Comparison of ENCODE assay signal across 23 cellular contexts in the genomic region with DNA sequence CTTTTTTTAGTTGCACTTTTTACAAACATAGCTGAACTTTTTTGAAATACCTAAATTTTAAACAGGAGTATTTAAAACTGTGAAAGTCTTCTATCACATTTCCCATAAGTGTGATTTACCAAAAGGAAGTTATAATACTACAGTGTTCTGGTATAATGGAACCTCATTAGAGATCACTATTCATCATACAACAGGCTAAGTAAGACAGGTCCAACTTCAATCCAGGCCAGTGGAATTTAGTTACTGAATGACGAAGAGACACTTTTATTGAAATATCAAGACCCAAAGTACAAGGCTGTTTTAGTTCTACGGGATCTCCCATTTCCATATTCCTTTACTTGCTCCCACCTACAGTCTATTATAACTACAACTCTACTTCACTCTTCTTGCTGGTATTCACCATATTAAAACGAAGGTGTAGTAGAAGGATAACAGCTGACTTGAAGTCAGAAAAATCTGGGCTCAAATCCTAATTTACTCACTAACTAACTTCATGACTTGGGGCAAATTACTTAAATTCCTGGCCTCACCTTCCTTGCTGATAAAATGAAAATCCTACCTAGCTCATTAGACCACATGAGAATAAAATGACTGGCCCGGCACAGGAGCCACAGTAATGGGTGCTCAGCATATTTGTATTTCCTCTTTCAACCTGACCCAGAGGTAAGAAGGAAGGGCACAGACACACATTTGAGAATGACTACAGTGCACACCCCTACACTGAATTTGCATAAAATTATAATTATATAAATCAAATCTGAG. TPM values are rescaled to one million over a fixed set of nuclear protein-coding genes. Genes with fewer than 3 reads are reported as not detected.
DNase-seq lines count a peak whose midpoint lies in the region; ATAC-seq, FAIRE-seq and TF ChIP-seq lines count a peak whose summit lies in the region.
"Had no signal": no experiment of that assay in that cellular context is flagged by ENCODE, and none has a peak within 500 bp of the region (broad histone marks: within the 10 kb centered on the region; RNA-seq: fewer than 3 reads in every experiment).

No MANE protein-coding gene starts in this region.

- H3K27ac Mint-ChIP-seq in memory B cell = peak overlapping the region; percentile 41
- H3K27ac Mint-ChIP-seq: B cell; CD8-positive, alpha-beta T cell; H9 had no signal

- peak overlapping the region; percentile 5 for H3K27ac ChIP-seq in HepG2 (ENCODE audit: extremely low read length, insufficient read depth, low read length)
- H3K27ac ChIP-seq in right lobe of liver = no peak overlapping the region
- peak overlapping the region; percentile 43 for H3K27ac ChIP-seq in subcutaneous abdominal adipose tissue (ENCODE audit: low read depth, low read length)
- H3K27ac ChIP-seq: 22Rv1, BLaER1, C4-2B, GM23248 had no signal

- H3K27me3 ChIP-seq in HepG2 (ENCODE audit: control insufficient read depth in 1 of 2, insufficient read depth in 2 of 2, low read length in 2 of 2) (no peaks in the 10 kb centered on the region), right lobe of liver (no peaks in the 10 kb centered on the region), subcutaneous abdominal adipose tissue (ENCODE audit: control insufficient read depth in 5 of 5, insufficient read depth in 4 of 5, low read length in 5 of 5) (no peaks in the 10 kb centered on the region)
- H3K27me3 ChIP-seq: BLaER1 had no signal

- no TSS peak for BruUV-seq in HepG2 (replicated peaks; lab: Mats Ljungman, UMichigan)

- in situ Hi-C loops in HepG2 (cut with HindIII; ENCODE audit: extremely low pct_ligation_motif_present, low pct_unique_long_range_greater_than_20kb) = no loop called here

- WGBS in HepG2 (ENCODE audit: low lambda C conversion rate) = 73% methylated on average over 4 of the region's 4 CpGs
- 55% methylated on average over 4 of the region's 4 CpGs for WGBS in right lobe of liver (ENCODE audit: insufficient coverage, low coverage, low lambda C conversion rate, missing lambda C conversion rate)

- no peak for TF ChIP-seq RAD21 in HepG2 (CRISPR knock-in tag; IDR thresholded peaks at IDR 0.05)

- H3K36me3 ChIP-seq in HepG2 (replicated peaks in 1 of 2; ENCODE audit: control insufficient read depth in 1 of 2, insufficient read depth in 2 of 2, low read length in 2 of 2) = peaks cover 30 to 90% of the 10 kb centered on the region in 2 experiments
- peaks cover 5 to 99% (median 53%) of the 10 kb centered on the region in 4 donors for H3K36me3 ChIP-seq in right lobe of liver
- peaks cover 71 to 96% (median 93%) of the 10 kb centered on the region in 5 donors for H3K36me3 ChIP-seq in subcutaneous abdominal adipose tissue (ENCODE audit: control insufficient read depth in 5 of 5, insufficient read depth in 5 of 5, low read length in 5 of 5)

- peaks cover 3% of the 10 kb centered on the region for H3K79me2 ChIP-seq in HepG2 (ENCODE audit: insufficient read depth, low read length)

- H3K4me2 ChIP-seq in HepG2 (ENCODE audit: low read depth, low read length) = no peak overlapping the region
- H3K4me2 ChIP-seq: BLaER1 had no signal

- H3K9ac ChIP-seq in HepG2 (ENCODE audit: insufficient read depth, low read depth, low read length) (no peak overlapping the region), subcutaneous abdominal adipose tissue (ENCODE audit: low read length in 5 of 5) (peak overlapping the region in 1 of 5 donors; percentile 41)
- H3K9ac ChIP-seq: BLaER1, GM23248 had no signal

- intact Hi-C loops in HepG2 (cut with micrococcal nuclease; ENCODE audit: unreplicated experiment) = loop anchor here (5.0 kb wide), 2 partner anchors 145 to 275 kb away; no protein-coding TSS in a partner anchor
- intact Hi-C loops in right lobe of liver (cut with DNase I) = no loop called here

- H3K36me3 Mint-ChIP-seq in memory B cell = peaks cover 45% of the 10 kb centered on the region

- ATAC-seq in HepG2 = no peak
- ATAC-seq in right lobe of liver = no peak
- no peak for ATAC-seq in memory B cell (ENCODE audit: low read depth)
- no peak for ATAC-seq in GM19023 (IDR thresholded peaks at IDR 0.05; ENCODE audit: unreplicated experiment)
- ATAC-seq: CD8-positive, alpha-beta T cell; GM12878; HCT116 had no signal

- no peak for TF ChIP-seq CTCF in HepG2 (CRISPR knock-in tag; IDR thresholded peaks at IDR 0.05)
- no peak for TF ChIP-seq CTCF in right lobe of liver (IDR thresholded peaks at IDR 0.05)

- H3K4me3 Mint-ChIP-seq in memory B cell = no peak overlapping the region
- H3K4me3 Mint-ChIP-seq: B cell; CD4-positive, CD25-positive, alpha-beta regulatory T cell; CD8-positive, alpha-beta T cell; H9 had no signal

- no peaks in the 10 kb centered on the region for H4K20me1 ChIP-seq in HepG2 (ENCODE audit: insufficient read depth, low read length)
- H4K20me1 ChIP-seq: BLaER1 had no signal

- TF ChIP-seq EP300 in HepG2 (IDR thresholded peaks at IDR 0.05; ENCODE audit: low read depth in 2 of 2, low read length in 2 of 2) = no peak
- TF ChIP-seq EP300 in HepG2 (CRISPR knock-in tag; IDR thresholded peaks at IDR 0.05; ENCODE audit: borderline replicate concordance) = no peak

- H3K9me3 ChIP-seq in HepG2 (ENCODE audit: low read length) (no peaks in the 10 kb centered on the region), right lobe of liver (no peaks in the 10 kb centered on the region), subcutaneous abdominal adipose tissue (ENCODE audit: control insufficient read depth in 5 of 5, low read length in 5 of 5) (no peaks in the 10 kb centered on the region)
- H3K9me3 ChIP-seq: BLaER1 had no signal

- H3K9me3 Mint-ChIP-seq in memory B cell = no peaks in the 10 kb centered on the region
- H3K9me3 Mint-ChIP-seq: CD4-positive, CD25-positive, alpha-beta regulatory T cell; CD8-positive, alpha-beta T cell; H9 had no signal

- no peak for TF ChIP-seq POLR2A in HepG2 (IDR thresholded peaks at IDR 0.05; ENCODE audit: insufficient read depth in 1 of 2, low read depth in 2 of 2, low read length in 2 of 2)
- TF ChIP-seq POLR2A in right lobe of liver (IDR thresholded peaks at IDR 0.05) = no peak

- CTCF ChIA-PET in HepG2 (lab: Yijun Ruan, JAX; ENCODE audit: low intra/inter-chr PET ratio, low total read pairs) = no interaction called here

- no peaks in the 10 kb centered on the region for H3K27me3 Mint-ChIP-seq in memory B cell
- H3K27me3 Mint-ChIP-seq: B cell; CD4-positive, CD25-positive, alpha-beta regulatory T cell had no signal

- H3K4me1 Mint-ChIP-seq in memory B cell = no peaks in the 10 kb centered on the region
- H3K4me1 Mint-ChIP-seq: B cell; CD4-positive, CD25-positive, alpha-beta regulatory T cell; H9 had no signal

- no peak for FAIRE-seq in HepG2 (lab: Jason Lieb, UNC)
- FAIRE-seq: D721Med, GM12878, GM18507, H1 had no signal

- no peak for DNase-seq in HepG2 (ENCODE audit: low spot score)
- no peak for DNase-seq in right lobe of liver
- no peak for DNase-seq in memory B cell (ENCODE audit: low spot score in 2 of 2)
- no peak for DNase-seq in NCI-H510A treated with DMSO at 0.1 percent for 48 hours (lab: John Stamatoyannopoulos, UW)
- DNase-seq: CD4-positive, CD25-positive, alpha-beta regulatory T cell; CD8-positive, alpha-beta T cell; DMS 273 treated with DMSO at 0.1 percent for 48 hours; DMS79; EL; GDM1; GM23248; H9 had no signal

- H2AFZ ChIP-seq in HepG2 (ENCODE audit: low read length) = no peak overlapping the region
- H2AFZ ChIP-seq: GM23248 had no signal

- no peaks in the 10 kb centered on the region for H3K4me1 ChIP-seq in HepG2 (ENCODE audit: insufficient read depth, low read length)
- H3K4me1 ChIP-seq in right lobe of liver = peaks cover 0 to 3% (median 0%) of the 10 kb centered on the region in 4 donors
- H3K4me1 ChIP-seq in subcutaneous abdominal adipose tissue (ENCODE audit: control insufficient read depth in 5 of 5, insufficient read depth in 5 of 5, low read length in 5 of 5) = peaks cover 0 to 9% (median 0%) of the 10 kb centered on the region in 5 donors
- H3K4me1 ChIP-seq: BLaER1 had no signal

- POLR2A ChIA-PET in HepG2 (lab: Yijun Ruan, JAX) = no interaction called here

- H3K4me3 ChIP-seq in HepG2 (replicated peaks in 1 of 3; ENCODE audit: insufficient read depth in 1 of 3, low read depth in 2 of 3, low read length in 3 of 3) = no peak overlapping the region
- H3K4me3 ChIP-seq in right lobe of liver = no peak overlapping the region
- H3K4me3 ChIP-seq in subcutaneous abdominal adipose tissue (ENCODE audit: low read depth in 1 of 5, low read length in 5 of 5) = no peak overlapping the region
- H3K4me3 ChIP-seq: BLaER1, GM12878, GM23248 had no signal

TF ChIP-seq in HepG2, 621 proteins besides CTCF, POLR2A, EP300 and RAD21 (continues in another document):
- TF ChIP-seq ADNP (CRISPR knock-in tag; IDR thresholded peaks at IDR 0.05) (no peak), NKX3-1 (CRISPR knock-in tag; IDR thresholded peaks at IDR 0.05) (no peak), GATAD2A (CRISPR knock-in tag; IDR thresholded peaks at IDR 0.05) (no peak), GABPA (IDR thresholded peaks at IDR 0.05; ENCODE audit: low read depth, low read length) (no peak), GABPA (CRISPR knock-in tag; IDR thresholded peaks at IDR 0.05; ENCODE audit: low read depth) (no peak), ZNF75D (CRISPR knock-in tag; IDR thresholded peaks at IDR 0.05; ENCODE audit: borderline replicate concordance) (no peak)

RNA-seq across cellular contexts. Expression of a gene that starts 21.6 kb away (rescaled TPM):
- total RNA-seq in HepG2 (2016; rRNA removed; fragmentation: Illumina TruSeq; extraction: Trizol) (130 and 140 TPM in 2 replicates), right lobe of liver (100 to 1,000 TPM in 2 of 6 experiments, 10 to 100 TPM in 4; 78.8 to 340 (median 90.3) TPM)
- 19.1 and 21.3 TPM in 2 replicates for total RNA-seq in HepG2 (2016; cell fraction: cytosol; rRNA removed; fragmentation: Illumina TruSeq; extraction: Trizol; ENCODE audit: low read depth)
- total RNA-seq in HepG2 (2016; cell fraction: insoluble cytoplasmic fraction; rRNA removed; fragmentation: Illumina TruSeq; extraction: Trizol) = 132 and 135 TPM in 2 replicates
- total RNA-seq in HepG2 (2016; cell fraction: membrane; rRNA removed; fragmentation: Illumina TruSeq; extraction: Trizol) = 47.4 and 55.1 TPM in 2 replicates
- 251 and 257 TPM in 2 replicates for total RNA-seq in HepG2 (2016; cell fraction: nucleus; rRNA removed; fragmentation: Illumina TruSeq; extraction: Trizol)
- 36.8 and 43.0 TPM in 2 replicates for polyA plus RNA-seq in HepG2 (2011; rRNA removed)
- polyA plus RNA-seq in HepG2 (2011; cell fraction: cytosol; rRNA removed) = 14.4 and 28.4 TPM in 2 replicates
- 39.1 and 57.9 TPM in 2 replicates for polyA plus RNA-seq in HepG2 (2011; cell fraction: nucleus; rRNA removed)
- polyA plus RNA-seq in HepG2 (2012) = 53.4 and 86.4 TPM in 2 replicates
- 5.1 and 5.7 TPM in 2 replicates for polyA plus RNA-seq in HepG2 (2016; cell fraction: cytosol; fragmentation: Illumina TruSeq; extraction: Trizol; ENCODE audit: low read depth)
- polyA plus RNA-seq in HepG2 (2016; cell fraction: insoluble cytoplasmic fraction; fragmentation: Illumina TruSeq; extraction: Trizol; ENCODE audit: low read depth) = 57.8 and 65.3 TPM in 2 replicates
- 14.2 and 17.2 TPM in 2 replicates for polyA plus RNA-seq in HepG2 (2016; cell fraction: membrane; fragmentation: Illumina TruSeq; extraction: Trizol; ENCODE audit: low read depth)
- polyA plus RNA-seq in HepG2 (2016; cell fraction: nucleus; fragmentation: Illumina TruSeq; extraction: Trizol; ENCODE audit: insufficient read depth, low read depth) = 165 and 177 TPM in 2 replicates
- polyA minus RNA-seq in HepG2 (2011; rRNA and poly(A)+ RNA removed; ENCODE audit: low replicate concordance) = 18.6 and 65.9 TPM in 2 replicates
- polyA minus RNA-seq in HepG2 (2011; cell fraction: cytosol; rRNA and poly(A)+ RNA removed) = 23.7 and 35.7 TPM in 2 replicates
- 174 and 229 TPM in 2 replicates for polyA minus RNA-seq in HepG2 (2011; cell fraction: nucleus; rRNA and poly(A)+ RNA removed)

Comparison
In these comparisons a context has a peak if more than half of its experiments do, and no peak if none do; other contexts are left out.
1. H3K27ac ChIP-seq: peak in HepG2 (single experiment) and subcutaneous abdominal adipose tissue (single experiment); none in right lobe of liver (0 of 3).